In genomic region chr6:157615411-157615763, GRCh38 we compare ENCODE assay signal across 12 cellular contexts.
DNase-seq lines count a peak whose midpoint lies in the region; ATAC-seq and TF ChIP-seq lines count a peak whose summit lies in the region.
"Had no signal": no experiment of that assay in that cellular context is flagged by ENCODE, and none has a peak within 500 bp of the region (broad histone marks: within the 10 kb centered on the region; RNA-seq: fewer than 3 reads in every experiment).

No MANE protein-coding gene starts in this region.

- no peaks in the 10 kb centered on the region for H3K4me1 Mint-ChIP-seq in endodermal cell

- no peak for ATAC-seq in HG02840 (IDR thresholded peaks at IDR 0.05; ENCODE audit: low FRiP score, unreplicated experiment)

- no peak overlapping the region for H3K9ac ChIP-seq in endodermal cell (ENCODE audit: extremely low read depth, low read length, poor library complexity, severe bottlenecking)

- no peaks in the 10 kb centered on the region for H3K36me3 ChIP-seq in endodermal cell (ENCODE audit: control insufficient read depth, insufficient read depth, low read length)

- TF ChIP-seq CTCF in endodermal cell (conservative IDR thresholded peaks at IDR 0.05) (peak; percentile 48), retinal pigment epithelial cell (conservative IDR thresholded peaks at IDR 0.05; ENCODE audit: low read depth, low read length) (peak; percentile 23)

- peak; percentile 17 for DNase-seq in DMS 273 (lab: John Stamatoyannopoulos, UW; ENCODE audit: unreplicated experiment)
- no peak for DNase-seq in DMS 273 treated with DMSO at 0.1 percent for 48 hours (lab: John Stamatoyannopoulos, UW)
- peak; percentile 56 for DNase-seq in NOMO-1 treated with DMSO at 0.1 percent for 48 hours (lab: John Stamatoyannopoulos, UW; ENCODE audit: unreplicated experiment)
- no peak for DNase-seq in endodermal cell
- no peak for DNase-seq in retinal pigment epithelial cell (ENCODE audit: low read depth)
- no peak for DNase-seq in NCI-H524 treated with DMSO at 0.1 percent for 48 hours (lab: John Stamatoyannopoulos, UW)
- DNase-seq in NCI-H2227 treated with DMSO at 0.1 percent for 48 hours (lab: John Stamatoyannopoulos, UW), result no peak
- DNase-seq: activated gamma-delta T cell; NCI-H774; stimulated activated CD4-positive, alpha-beta T cell treated with anti-CD3 and anti-CD28 coated beads, Interleukin-4, amount 100 ng/mL, for 24 hours had no signal

- no peaks in the 10 kb centered on the region for H3K27me3 Mint-ChIP-seq in endodermal cell (ENCODE audit: insufficient read depth)

- H3K9me3 Mint-ChIP-seq in endodermal cell, result no peaks in the 10 kb centered on the region

- no peak overlapping the region for H3K4me3 Mint-ChIP-seq in endodermal cell

- H3K4me3 ChIP-seq in endodermal cell (ENCODE audit: low read length), result no peak overlapping the region
- no peak overlapping the region for H3K4me3 ChIP-seq in retinal pigment epithelial cell (ENCODE audit: low read length)

- peak overlapping the region; percentile 15 for H3K27ac Mint-ChIP-seq in endodermal cell

- no peaks in the 10 kb centered on the region for H3K4me1 ChIP-seq in endodermal cell (ENCODE audit: control insufficient read depth, insufficient read depth, low read length)

- no peaks in the 10 kb centered on the region for H3K36me3 Mint-ChIP-seq in endodermal cell (ENCODE audit: low read depth)

- H3K9me3 ChIP-seq in endodermal cell (ENCODE audit: control insufficient read depth, low read length), result no peaks in the 10 kb centered on the region

- H3K27ac ChIP-seq in endodermal cell (ENCODE audit: low read depth, low read length), result no peak overlapping the region
- H3K27ac ChIP-seq: 22Rv1 had no signal

- 88 to 93% methylated on average over 3 to 5 of the region's 5 CpGs for WGBS in endodermal cell (ENCODE audit: insufficient coverage in 1 of 2, insufficient read length in 1 of 2), 2 experiments

- no peaks in the 10 kb centered on the region for H3K27me3 ChIP-seq in endodermal cell (ENCODE audit: control insufficient read depth, insufficient read depth, low read length, poor library complexity, severe bottlenecking)

Comparison
In these comparisons a context has a peak if more than half of its experiments do, and no peak if none do; other contexts are left out.
1. DNase-seq: peak in DMS 273 (single experiment) and NOMO-1 treated with DMSO at 0.1 percent for 48 hours (single experiment); none in DMS 273 treated with DMSO at 0.1 percent for 48 hours (single experiment), endodermal cell (single experiment), retinal pigment epithelial cell (single experiment), NCI-H524 treated with DMSO at 0.1 percent for 48 hours (single experiment) and NCI-H2227 treated with DMSO at 0.1 percent for 48 hours (single experiment).